In the genomic region with DNA sequence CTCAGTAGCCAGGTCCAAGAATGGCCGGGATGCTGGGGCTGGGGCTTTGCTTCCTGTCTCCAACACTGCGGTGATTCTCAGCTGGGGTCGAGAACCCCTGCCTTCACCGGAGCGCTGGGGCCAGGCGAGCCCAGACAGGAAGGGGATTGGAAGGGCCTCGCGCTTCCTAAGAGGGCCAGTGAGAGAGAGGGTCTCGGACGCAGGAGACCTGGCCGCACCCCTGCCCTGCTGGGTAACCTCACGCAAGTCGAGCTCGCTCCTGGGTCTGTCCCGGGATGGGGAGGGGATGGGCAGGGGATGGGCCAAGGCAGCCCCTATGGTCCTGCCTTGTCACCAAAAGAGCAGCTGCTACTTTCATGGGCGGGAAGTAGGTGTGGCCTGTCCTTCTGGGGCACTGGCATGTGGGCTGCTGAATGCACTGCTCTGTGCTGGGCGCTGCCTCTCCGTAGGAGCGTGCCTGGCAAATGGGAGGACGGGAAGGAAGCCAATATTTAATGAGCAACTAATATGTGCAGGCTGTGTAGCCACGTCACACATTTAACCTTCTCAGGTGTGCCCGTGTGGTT, we compare ENCODE assay signal across 8 cellular contexts. TPM values are rescaled to one million over a fixed set of nuclear protein-coding genes. Genes with fewer than 3 reads are reported as not detected.
DNase-seq lines count a peak whose midpoint lies in the region; ATAC-seq and TF ChIP-seq lines count a peak whose summit lies in the region.

No MANE protein-coding gene starts in this region.

- H3K27ac Mint-ChIP-seq in activated T-cell treated with anti-CD3 and anti-CD28 coated beads, Interleukin-2, amount 50 U/mL, for 72 hours, result no peak overlapping the region

- H3K4me1 Mint-ChIP-seq in activated T-cell treated with anti-CD3 and anti-CD28 coated beads, Interleukin-2, amount 50 U/mL, for 72 hours (ENCODE audit: low read depth), result peaks cover 4% of the 10 kb centered on the region

- H3F3A ChIP-seq in smooth muscle cell (ENCODE audit: low read depth), result no peaks in the 10 kb centered on the region

- no peaks in the 10 kb centered on the region; the same call in 1 of the 2 replicates for H3K36me3 ChIP-seq in iPS DF 6.9 (ENCODE audit: control insufficient read depth, insufficient read depth, low read length)
- no peaks in the 10 kb centered on the region for H3K36me3 ChIP-seq in smooth muscle cell (ENCODE audit: low read depth)

- H3K27ac ChIP-seq in HL-60 (replicated peaks) (no peak overlapping the region), iPS DF 6.9 (ENCODE audit: low read length) (no peak overlapping the region), smooth muscle cell (ENCODE audit: low read depth) (no peak overlapping the region)

- H3K9ac ChIP-seq in smooth muscle cell (ENCODE audit: low read depth), result no peak overlapping the region

- H3K79me2 ChIP-seq in smooth muscle cell (ENCODE audit: low read depth), result no peaks in the 10 kb centered on the region

- TF ChIP-seq CTCF in HL-60 (IDR thresholded peaks at IDR 0.05; ENCODE audit: insufficient read depth, low read length), result no peak
- TF ChIP-seq CTCF in smooth muscle cell (IDR thresholded peaks at IDR 0.05; ENCODE audit: borderline replicate concordance, insufficient read depth, poor library complexity, severe bottlenecking), result no peak

- peak overlapping the region; percentile 41 for H3K4me3 ChIP-seq in HL-60 (replicated peaks; ENCODE audit: insufficient read depth, low read length)
- H3K4me3 ChIP-seq in iPS DF 6.9 (ENCODE audit: low read length), result peak overlapping the region; percentile 34; the same call in 1 of the 2 replicates
- peak overlapping the region; percentile 63 for H3K4me3 ChIP-seq in smooth muscle cell

- no CpG with 5 or more reads among the region's 22 CpGs for WGBS in iPS DF 6.9 (ENCODE audit: insufficient coverage, insufficient read length)
- 23% methylated on average over 22 of the region's 22 CpGs for WGBS in smooth muscle cell (ENCODE audit: low lambda C conversion rate)

- H3K9me3 Mint-ChIP-seq in activated T-cell treated with anti-CD3 and anti-CD28 coated beads, Interleukin-2, amount 50 U/mL, for 72 hours, result peaks cover 2% of the 10 kb centered on the region in 2 donors

- peaks cover 3% of the 10 kb centered on the region for H3K4me1 ChIP-seq in iPS DF 6.9 (ENCODE audit: control insufficient read depth, insufficient read depth, low read length)
- peaks cover 4% of the 10 kb centered on the region for H3K4me1 ChIP-seq in smooth muscle cell (ENCODE audit: low read depth)

- H3K4me3 Mint-ChIP-seq in activated T-cell treated with anti-CD3 and anti-CD28 coated beads, Interleukin-2, amount 50 U/mL, for 72 hours, result peak overlapping the region; percentile 85 to 91

- H3K4me2 ChIP-seq in smooth muscle cell, result peak overlapping the region; percentile 85

- H3K27me3 ChIP-seq in HL-60 (ENCODE audit: insufficient read depth, poor library complexity, severe bottlenecking) (peaks cover 21% of the 10 kb centered on the region), iPS DF 6.9 (ENCODE audit: control insufficient read depth, insufficient read depth, low read length) (peaks cover 12% of the 10 kb centered on the region; the same call in 1 of the 2 replicates), smooth muscle cell (ENCODE audit: low read depth) (peaks cover 50% of the 10 kb centered on the region)

- ATAC-seq in activated T-cell treated with anti-CD3 and anti-CD28 coated beads, Interleukin-2, amount 50 U/mL, for 72 hours (replicated peaks in 1 of 2), result peak; percentile 45 to 53

- H2AFZ ChIP-seq in smooth muscle cell (ENCODE audit: low read depth), result peak overlapping the region; percentile 93

- H3K36me3 Mint-ChIP-seq in activated T-cell treated with anti-CD3 and anti-CD28 coated beads, Interleukin-2, amount 50 U/mL, for 72 hours (ENCODE audit: insufficient read depth in 2 of 2), result no peaks in the 10 kb centered on the region

- no peaks in the 10 kb centered on the region for H4K20me1 ChIP-seq in smooth muscle cell (ENCODE audit: low read depth)

- H3K9me3 ChIP-seq in iPS DF 6.9 (ENCODE audit: control insufficient read depth, insufficient read depth, low read length) (no peaks in the 10 kb centered on the region), smooth muscle cell (replicated peaks; ENCODE audit: low read depth) (peaks cover 1% of the 10 kb centered on the region)

- peaks cover 63% of the 10 kb centered on the region for H3K27me3 Mint-ChIP-seq in activated T-cell treated with anti-CD3 and anti-CD28 coated beads, Interleukin-2, amount 50 U/mL, for 72 hours (ENCODE audit: low read depth)

- peak; percentile 63 for DNase-seq in AG20443 (ENCODE audit: low spot score)
- peak; percentile 28 for DNase-seq in GM19240 (ENCODE audit: insufficient read length, low spot score)
- no peak for DNase-seq in HL-60 (ENCODE audit: low read depth in 1 of 2, low spot score in 1 of 2)
- peak in 1 of 2 donors; percentile 26 for DNase-seq in activated T-cell treated with anti-CD3 and anti-CD28 coated beads, Interleukin-2, amount 50 U/mL, for 72 hours
- no peak for DNase-seq in iPS DF 6.9 (ENCODE audit: low read depth, low spot score)
- DNase-seq in smooth muscle cell (lab: John Stamatoyannopoulos, UW; ENCODE audit: unreplicated experiment), result no peak
- no peak for DNase-seq in NCI-H1092 treated with DMSO at 0.1 percent for 48 hours (lab: John Stamatoyannopoulos, UW)
- DNase-seq in NCI-H524 treated with DMSO at 0.1 percent for 48 hours (lab: John Stamatoyannopoulos, UW), result no peak

RNA-seq across cellular contexts. Expression of a gene that starts 20.0 kb away (rescaled TPM):
- total RNA-seq in activated T-cell treated with anti-CD3 and anti-CD28 coated beads, Interleukin-2, amount 50 U/mL, for 72 hours, result not detected
- not detected in 2 replicates for total RNA-seq in smooth muscle cell
- not detected in 2 replicates for polyA plus RNA-seq in smooth muscle cell

RNA-seq across cellular contexts. Expression of a gene that starts 23.6 kb away (rescaled TPM):
- under 1 TPM in 1 of 2 donors, not detected in 1; 0.12 TPM for total RNA-seq in activated T-cell treated with anti-CD3 and anti-CD28 coated beads, Interleukin-2, amount 50 U/mL, for 72 hours
- total RNA-seq in smooth muscle cell, result 0.09 and 0.18 TPM in 2 replicates
- polyA plus RNA-seq in smooth muscle cell, result 0.18 TPM in 1 of 2 replicates, not detected in the other

Comparison
In these comparisons a context has a peak if more than half of its experiments do, and no peak if none do; other contexts are left out.
1. DNase-seq: peak in AG20443 (single experiment) and GM19240 (single experiment); none in HL-60 (0 of 2), iPS DF 6.9 (single experiment), smooth muscle cell (single experiment), NCI-H1092 treated with DMSO at 0.1 percent for 48 hours (single experiment) and NCI-H524 treated with DMSO at 0.1 percent for 48 hours (single experiment).
2. Peak in every context shown above with its lines, with median percentiles within 50 percentile points of each other: H3K4me3 ChIP-seq.